In the genomic region with DNA sequence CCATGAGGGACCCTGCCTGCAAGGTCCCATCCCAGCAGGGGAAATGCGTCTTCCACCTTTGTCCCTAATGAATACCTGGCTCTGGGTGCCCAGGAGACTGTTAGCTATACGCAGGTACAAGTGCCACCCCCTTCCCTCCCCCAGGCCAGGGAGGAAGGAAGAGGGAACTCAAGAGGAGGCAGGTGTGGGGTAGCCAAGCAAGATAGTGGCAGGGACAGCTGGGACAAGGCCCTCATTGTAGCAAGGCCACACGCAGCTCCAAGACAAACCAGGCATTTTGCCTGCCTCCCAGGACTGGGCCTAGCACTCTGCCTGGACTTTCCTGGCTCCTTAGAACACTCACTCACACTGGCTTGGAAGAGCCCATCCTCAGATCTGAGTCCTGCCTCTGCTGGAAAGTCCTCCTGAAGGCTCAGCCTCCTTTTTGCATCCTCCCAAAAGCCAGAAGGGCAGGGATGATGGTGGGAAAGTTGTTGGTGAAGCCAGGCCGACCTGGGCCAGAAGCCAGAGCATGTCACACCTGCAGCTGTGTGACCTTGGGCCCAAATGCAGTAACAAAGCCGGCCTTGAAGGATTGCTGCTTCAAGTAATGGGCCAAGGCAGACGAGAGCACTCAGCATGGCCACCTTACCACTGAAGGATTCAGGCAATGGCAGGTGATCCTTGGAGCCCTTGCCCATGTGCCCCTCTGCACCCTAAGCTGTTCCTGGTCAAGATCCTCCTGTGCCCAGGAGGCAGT, we compare ENCODE assay signal across 27 cellular contexts. TPM values are rescaled to one million over a fixed set of nuclear protein-coding genes. Genes with fewer than 3 reads are reported as not detected.
DNase-seq lines count a peak whose midpoint lies in the region; ATAC-seq, FAIRE-seq and TF ChIP-seq lines count a peak whose summit lies in the region.
"Had no signal": no experiment of that assay in that cellular context is flagged by ENCODE, and none has a peak within 500 bp of the region (broad histone marks: within the 10 kb centered on the region; RNA-seq: fewer than 3 reads in every experiment).

No MANE protein-coding gene starts in this region.

- no TSS peak for BruUV-seq in HepG2 (replicated peaks; lab: Mats Ljungman, UMichigan)

- peaks cover 0 to 30% (median 10%) of the 10 kb centered on the region in 3 donors for H3K36me3 Mint-ChIP-seq in naive thymus-derived CD8-positive, alpha-beta T cell
- H3K36me3 Mint-ChIP-seq: stimulated activated memory B cell treated with anti-CD40 and anti-IgM and Interleukin-4, amounts not matched to agents 10 μg/mL and 1 μg/mL and 100 μg/mL, for 72 hours had no signal

- no peaks in the 10 kb centered on the region for H4K20me1 ChIP-seq in HepG2 (ENCODE audit: insufficient read depth, low read length)
- H4K20me1 ChIP-seq: BLaER1 had no signal

- ATAC-seq in HepG2 (no peak), right lobe of liver (no peak), body of pancreas (peak; percentile 40), GM18907 (IDR thresholded peaks at IDR 0.05; ENCODE audit: unreplicated experiment) (no peak), HG03442 (IDR thresholded peaks at IDR 0.05; ENCODE audit: unreplicated experiment) (no peak)
- no peak for ATAC-seq in naive thymus-derived CD8-positive, alpha-beta T cell
- ATAC-seq: left lung; psoas muscle; stimulated activated memory B cell treated with anti-CD40 and anti-IgM and Interleukin-4, amounts not matched to agents 10 μg/mL and 1 μg/mL and 100 μg/mL, for 72 hours had no signal

- H3K27me3 ChIP-seq in HepG2 (ENCODE audit: control insufficient read depth in 1 of 2, insufficient read depth in 2 of 2, low read length in 2 of 2): peaks cover 7 to 37% of the 10 kb centered on the region in 2 experiments; a peak in 3 of 5 replicates
- no peaks in the 10 kb centered on the region for H3K27me3 ChIP-seq in right lobe of liver
- H3K27me3 ChIP-seq in body of pancreas: no peaks in the 10 kb centered on the region
- H3K27me3 ChIP-seq: BLaER1, colonic mucosa, left lung, upper lobe of left lung had no signal

- no peak for FAIRE-seq in HepG2 (lab: Jason Lieb, UNC)

- H3K4me3 Mint-ChIP-seq in naive thymus-derived CD8-positive, alpha-beta T cell: no peak overlapping the region
- H3K4me3 Mint-ChIP-seq: activated B cell treated with CpG ODN at 0.5 μM for 24 hours; activated CD4-positive, alpha-beta T cell treated with anti-CD3 and anti-CD28 coated beads, Interleukin-2, amount 10 ng/mL, durations not matched to agents 7 days and 5 days; activated T-cell treated with anti-CD3 and anti-CD28 coated beads, Interleukin-2, amount 50 U/mL, for 24 hours; stimulated activated memory B cell treated with anti-CD40 and anti-IgM and Interleukin-4, amounts not matched to agents 10 μg/mL and 1 μg/mL and 100 μg/mL, for 72 hours had no signal

- H3K27ac ChIP-seq in HepG2 (ENCODE audit: extremely low read length, insufficient read depth, low read length) (no peak overlapping the region), right lobe of liver (no peak overlapping the region), body of pancreas (no peak overlapping the region)
- H3K27ac ChIP-seq: BLaER1, colonic mucosa, left lung, PC-9, psoas muscle, SK-N-MC, upper lobe of left lung had no signal

- no peak overlapping the region for H3K4me3 ChIP-seq in HepG2 (replicated peaks in 1 of 3; ENCODE audit: insufficient read depth in 1 of 3, low read depth in 2 of 3, low read length in 3 of 3)
- H3K4me3 ChIP-seq in right lobe of liver: no peak overlapping the region
- H3K4me3 ChIP-seq in body of pancreas: no peak overlapping the region
- H3K4me3 ChIP-seq: BLaER1, colonic mucosa, HAP-1, left lung, PC-9, psoas muscle, SK-N-MC, upper lobe of left lung had no signal

- H3K36me3 ChIP-seq in HepG2 (replicated peaks in 1 of 2; ENCODE audit: control insufficient read depth in 1 of 2, insufficient read depth in 2 of 2, low read length in 2 of 2) (no peaks in the 10 kb centered on the region), right lobe of liver (no peaks in the 10 kb centered on the region), body of pancreas (replicated peaks in 1 of 2; ENCODE audit: insufficient read depth in 1 of 2, low read depth in 2 of 2) (no peaks in the 10 kb centered on the region)
- H3K36me3 ChIP-seq: BLaER1, colonic mucosa, HAP-1 had no signal

- no peaks in the 10 kb centered on the region for H3K9me3 Mint-ChIP-seq in naive thymus-derived CD8-positive, alpha-beta T cell
- H3K9me3 Mint-ChIP-seq: activated B cell treated with CpG ODN at 0.5 μM for 24 hours; activated CD4-positive, alpha-beta T cell treated with anti-CD3 and anti-CD28 coated beads, Interleukin-2, amount 10 ng/mL, durations not matched to agents 7 days and 5 days; activated T-cell treated with anti-CD3 and anti-CD28 coated beads, Interleukin-2, amount 50 U/mL, for 24 hours; stimulated activated memory B cell treated with anti-CD40 and anti-IgM and Interleukin-4, amounts not matched to agents 10 μg/mL and 1 μg/mL and 100 μg/mL, for 72 hours had no signal

- no peaks in the 10 kb centered on the region for H3K4me1 ChIP-seq in HepG2 (ENCODE audit: insufficient read depth, low read length)
- no peaks in the 10 kb centered on the region for H3K4me1 ChIP-seq in right lobe of liver
- H3K4me1 ChIP-seq in body of pancreas: peaks cover 7% of the 10 kb centered on the region
- H3K4me1 ChIP-seq: BLaER1, colonic mucosa, HAP-1, left lung had no signal

- no peaks in the 10 kb centered on the region for H3K79me2 ChIP-seq in HepG2 (ENCODE audit: insufficient read depth, low read length)

- no peak overlapping the region for H3K4me2 ChIP-seq in HepG2 (ENCODE audit: low read depth, low read length)
- H3K4me2 ChIP-seq: BLaER1, PC-9 had no signal

- in situ Hi-C loops in HepG2 (cut with HindIII; ENCODE audit: extremely low pct_ligation_motif_present, low pct_unique_long_range_greater_than_20kb): no loop called here

- intact Hi-C loops in HepG2 (cut with micrococcal nuclease; ENCODE audit: unreplicated experiment) (loop anchor here (10.0 kb wide), 1 partner anchor 409 kb away; no protein-coding TSS in a partner anchor), right lobe of liver (cut with DNase I) (no loop called here), body of pancreas (cut with DNase I) (no loop called here)

- DNase-seq in HepG2 (ENCODE audit: low spot score) (no peak), right lobe of liver (no peak), body of pancreas (peak; percentile 33 to 68 (median 49)), NCI-H1436 (lab: John Stamatoyannopoulos, UW) (no peak)
- peak in 1 of 10 donors; percentile 31 for DNase-seq in naive thymus-derived CD8-positive, alpha-beta T cell
- DNase-seq: activated B cell treated with CpG ODN at 0.5 μM for 24 hours; activated CD4-positive, alpha-beta T cell treated with anti-CD3 and anti-CD28 coated beads, Interleukin-2, amount 10 ng/mL, durations not matched to agents 7 days and 5 days; activated effector memory CD4-positive, alpha-beta T cell treated with anti-CD3 and anti-CD28 coated beads, Interleukin-2, amount 50 U/mL, for 16 hours; activated T-cell treated with anti-CD3 and anti-CD28 coated beads, Interleukin-2, amount 50 U/mL, for 24 hours; colonic mucosa; effector memory CD4-positive, alpha-beta T cell; GDM1; Karpas-422; left lung; mesenchymal stem cell; NCI-H1694; NCI-H526 treated with DMSO at 0.1 percent for 48 hours; PC-9; psoas muscle; T-helper 1 cell had no signal

- WGBS in HepG2 (ENCODE audit: low lambda C conversion rate): 10% methylated on average over 6 of the region's 6 CpGs
- 83% methylated on average over 2 of the region's 6 CpGs for WGBS in right lobe of liver (ENCODE audit: insufficient coverage, low coverage, low lambda C conversion rate, missing lambda C conversion rate)
- 48 to 57% methylated on average over 6 of the region's 6 CpGs for WGBS in body of pancreas, 2 donors

- CTCF ChIA-PET in HepG2 (lab: Yijun Ruan, JAX; ENCODE audit: low intra/inter-chr PET ratio, low total read pairs): no interaction called here

- TF ChIP-seq EP300 in HepG2 (IDR thresholded peaks at IDR 0.05; ENCODE audit: low read depth in 2 of 2, low read length in 2 of 2) (no peak), HepG2 (CRISPR knock-in tag; IDR thresholded peaks at IDR 0.05; ENCODE audit: borderline replicate concordance) (no peak)

- POLR2A ChIA-PET in HepG2 (lab: Yijun Ruan, JAX): no interaction called here
- POLR2A ChIA-PET in naive thymus-derived CD8-positive, alpha-beta T cell (lab: Charles Lee): interaction anchor here (1.2 kb wide), 1 partner anchor 7 kb away, joined by 3 read pairs; no protein-coding TSS in a partner anchor

- TF ChIP-seq RAD21 in HepG2 (CRISPR knock-in tag; IDR thresholded peaks at IDR 0.05): no peak

- peak overlapping the region in 6 of 10 donors; percentile 29 to 82 (median 42) for H3K27ac Mint-ChIP-seq in naive thymus-derived CD8-positive, alpha-beta T cell
- H3K27ac Mint-ChIP-seq: activated B cell treated with CpG ODN at 0.5 μM for 24 hours; activated T-cell treated with anti-CD3 and anti-CD28 coated beads, Interleukin-2, amount 50 U/mL, for 24 hours; stimulated activated memory B cell treated with anti-CD40 and anti-IgM and Interleukin-4, amounts not matched to agents 10 μg/mL and 1 μg/mL and 100 μg/mL, for 72 hours had no signal

- no peak for TF ChIP-seq CTCF in HepG2 (CRISPR knock-in tag; IDR thresholded peaks at IDR 0.05)
- TF ChIP-seq CTCF in right lobe of liver (IDR thresholded peaks at IDR 0.05): no peak
- no peak for TF ChIP-seq CTCF in body of pancreas (IDR thresholded peaks at IDR 0.05)

- H3K4me1 Mint-ChIP-seq in naive thymus-derived CD8-positive, alpha-beta T cell: peaks cover 27 to 69% (median 42%) of the 10 kb centered on the region in 4 donors
- H3K4me1 Mint-ChIP-seq: activated B cell treated with CpG ODN at 0.5 μM for 24 hours; stimulated activated memory B cell treated with anti-CD40 and anti-IgM and Interleukin-4, amounts not matched to agents 10 μg/mL and 1 μg/mL and 100 μg/mL, for 72 hours had no signal

- H3K9me3 ChIP-seq in HepG2 (ENCODE audit: low read length): no peaks in the 10 kb centered on the region
- no peaks in the 10 kb centered on the region for H3K9me3 ChIP-seq in right lobe of liver
- no peaks in the 10 kb centered on the region for H3K9me3 ChIP-seq in body of pancreas
- H3K9me3 ChIP-seq: BLaER1, colonic mucosa, HAP-1, left lung, psoas muscle, upper lobe of left lung had no signal

- H3K9ac ChIP-seq in HepG2 (ENCODE audit: insufficient read depth, low read depth, low read length): no peak overlapping the region
- H3K9ac ChIP-seq: BLaER1 had no signal

- TF ChIP-seq POLR2A in HepG2 (IDR thresholded peaks at IDR 0.05; ENCODE audit: insufficient read depth in 1 of 2, low read depth in 2 of 2, low read length in 2 of 2): no peak
- no peak for TF ChIP-seq POLR2A in right lobe of liver (IDR thresholded peaks at IDR 0.05)
- TF ChIP-seq POLR2A in body of pancreas (IDR thresholded peaks at IDR 0.05): no peak

- no peak overlapping the region for H2AFZ ChIP-seq in HepG2 (ENCODE audit: low read length)
- H2AFZ ChIP-seq: PC-9 had no signal

- no peaks in the 10 kb centered on the region for H3K27me3 Mint-ChIP-seq in naive thymus-derived CD8-positive, alpha-beta T cell
- H3K27me3 Mint-ChIP-seq: activated B cell treated with CpG ODN at 0.5 μM for 24 hours; activated CD4-positive, alpha-beta T cell treated with anti-CD3 and anti-CD28 coated beads, Interleukin-2, amount 10 ng/mL, durations not matched to agents 7 days and 5 days; activated T-cell treated with anti-CD3 and anti-CD28 coated beads, Interleukin-2, amount 50 U/mL, for 24 hours; stimulated activated memory B cell treated with anti-CD40 and anti-IgM and Interleukin-4, amounts not matched to agents 10 μg/mL and 1 μg/mL and 100 μg/mL, for 72 hours had no signal

RNA-seq across cellular contexts. Expression of a gene that starts 27.7 kb away (rescaled TPM):
- total RNA-seq in HepG2 (2016; rRNA removed; fragmentation: Illumina TruSeq; extraction: Trizol): 0.09 TPM in 1 of 2 replicates, not detected in the other
- not detected in 2 replicates for total RNA-seq in HepG2 (2016; cell fraction: cytosol; rRNA removed; fragmentation: Illumina TruSeq; extraction: Trizol; ENCODE audit: low read depth)
- total RNA-seq in HepG2 (2016; cell fraction: insoluble cytoplasmic fraction; rRNA removed; fragmentation: Illumina TruSeq; extraction: Trizol): 0.04 TPM in 1 of 2 replicates, not detected in the other
- total RNA-seq in HepG2 (2016; cell fraction: membrane; rRNA removed; fragmentation: Illumina TruSeq; extraction: Trizol): 0.03 TPM in 1 of 2 replicates, not detected in the other
- 0.06 TPM in 2 replicates for total RNA-seq in HepG2 (2016; cell fraction: nucleus; rRNA removed; fragmentation: Illumina TruSeq; extraction: Trizol)
- polyA plus RNA-seq in HepG2 (2011; rRNA removed): not detected in 2 replicates
- polyA plus RNA-seq in HepG2 (2011; cell fraction: cytosol; rRNA removed): not detected in 2 replicates
- polyA plus RNA-seq in HepG2 (2011; cell fraction: nucleus; rRNA removed): 0.02 TPM in 1 of 2 replicates, not detected in the other
- not detected in 2 replicates for polyA plus RNA-seq in HepG2 (2012)
- not detected in 2 replicates for polyA plus RNA-seq in HepG2 (2016; cell fraction: cytosol; fragmentation: Illumina TruSeq; extraction: Trizol; ENCODE audit: low read depth)
- polyA plus RNA-seq in HepG2 (2016; cell fraction: insoluble cytoplasmic fraction; fragmentation: Illumina TruSeq; extraction: Trizol; ENCODE audit: low read depth): not detected in 2 replicates
- polyA plus RNA-seq in HepG2 (2016; cell fraction: membrane; fragmentation: Illumina TruSeq; extraction: Trizol; ENCODE audit: low read depth): not detected in 2 replicates
- polyA plus RNA-seq in HepG2 (2016; cell fraction: nucleus; fragmentation: Illumina TruSeq; extraction: Trizol; ENCODE audit: insufficient read depth, low read depth): 0.12 TPM in 1 of 2 replicates, not detected in the other
- 0.02 and 0.10 TPM in 2 replicates for polyA minus RNA-seq in HepG2 (2011; rRNA and poly(A)+ RNA removed; ENCODE audit: low replicate concordance)
- not detected in 2 replicates for polyA minus RNA-seq in HepG2 (2011; cell fraction: cytosol; rRNA and poly(A)+ RNA removed)
- polyA minus RNA-seq in HepG2 (2011; cell fraction: nucleus; rRNA and poly(A)+ RNA removed): not detected in 2 replicates
- total RNA-seq in right lobe of liver: under 1 TPM; 0.11 to 0.61 (median 0.12) TPM
- total RNA-seq in body of pancreas: 1 to 10 TPM; 3.3 to 3.4 TPM
- 10 to 100 TPM; 25.7 to 26.6 TPM for total RNA-seq in naive thymus-derived CD8-positive, alpha-beta T cell
- polyA plus RNA-seq in naive thymus-derived CD8-positive, alpha-beta T cell: 10 to 100 TPM in 1 of 3 donors, 1 to 10 TPM in 2; 5.2 to 13.5 (median 6.3) TPM

RNA-seq across cellular contexts. Expression of a gene that starts 35.1 kb away (rescaled TPM):
- total RNA-seq in HepG2 (2016; rRNA removed; fragmentation: Illumina TruSeq; extraction: Trizol) (0.87 and 1.2 TPM in 2 replicates), right lobe of liver (10 to 100 TPM in 3 of 6 experiments, 1 to 10 TPM in 3; 2.0 to 43.3 (median 16.6) TPM), body of pancreas (10 to 100 TPM; 14.8 to 20.0 TPM)
- total RNA-seq in HepG2 (2016; cell fraction: cytosol; rRNA removed; fragmentation: Illumina TruSeq; extraction: Trizol; ENCODE audit: low read depth): 0.79 and 0.91 TPM in 2 replicates
- 0.89 and 1.1 TPM in 2 replicates for total RNA-seq in HepG2 (2016; cell fraction: insoluble cytoplasmic fraction; rRNA removed; fragmentation: Illumina TruSeq; extraction: Trizol)
- 0.48 and 0.93 TPM in 2 replicates for total RNA-seq in HepG2 (2016; cell fraction: membrane; rRNA removed; fragmentation: Illumina TruSeq; extraction: Trizol)
- total RNA-seq in HepG2 (2016; cell fraction: nucleus; rRNA removed; fragmentation: Illumina TruSeq; extraction: Trizol): 0.66 and 0.81 TPM in 2 replicates
- polyA plus RNA-seq in HepG2 (2011; rRNA removed): 2.4 and 2.9 TPM in 2 replicates
- 2.5 and 3.1 TPM in 2 replicates for polyA plus RNA-seq in HepG2 (2011; cell fraction: cytosol; rRNA removed)
- polyA plus RNA-seq in HepG2 (2011; cell fraction: nucleus; rRNA removed): 6.1 and 6.2 TPM in 2 replicates
- polyA plus RNA-seq in HepG2 (2012): 2.1 and 4.3 TPM in 2 replicates
- 0.62 and 0.94 TPM in 2 replicates for polyA plus RNA-seq in HepG2 (2016; cell fraction: cytosol; fragmentation: Illumina TruSeq; extraction: Trizol; ENCODE audit: low read depth)
- polyA plus RNA-seq in HepG2 (2016; cell fraction: insoluble cytoplasmic fraction; fragmentation: Illumina TruSeq; extraction: Trizol; ENCODE audit: low read depth): 0.67 and 0.96 TPM in 2 replicates
- 0.65 and 0.68 TPM in 2 replicates for polyA plus RNA-seq in HepG2 (2016; cell fraction: membrane; fragmentation: Illumina TruSeq; extraction: Trizol; ENCODE audit: low read depth)
- 1.5 and 1.6 TPM in 2 replicates for polyA plus RNA-seq in HepG2 (2016; cell fraction: nucleus; fragmentation: Illumina TruSeq; extraction: Trizol; ENCODE audit: insufficient read depth, low read depth)
- polyA minus RNA-seq in HepG2 (2011; rRNA and poly(A)+ RNA removed; ENCODE audit: low replicate concordance): 0.42 and 0.92 TPM in 2 replicates
- polyA minus RNA-seq in HepG2 (2011; cell fraction: cytosol; rRNA and poly(A)+ RNA removed): 0.62 and 0.89 TPM in 2 replicates
- polyA minus RNA-seq in HepG2 (2011; cell fraction: nucleus; rRNA and poly(A)+ RNA removed): 0.37 and 0.64 TPM in 2 replicates
- 1 to 10 TPM; 2.7 to 3.3 TPM for total RNA-seq in naive thymus-derived CD8-positive, alpha-beta T cell
- 1 to 10 TPM in 1 of 3 donors, under 1 TPM in 2; 0.81 to 1.5 (median 0.98) TPM for polyA plus RNA-seq in naive thymus-derived CD8-positive, alpha-beta T cell

Comparison
In these comparisons a context has a peak if more than half of its experiments do, and no peak if none do; other contexts are left out.
1. DNase-seq: peak in body of pancreas (4 of 4); none in HepG2 (single experiment), right lobe of liver (0 of 3) and NCI-H1436 (single experiment).
2. RNA of a gene that starts 27.7 kb away (total RNA-seq): 25.7 to 26.6 TPM in naive thymus-derived CD8-positive, alpha-beta T cell; 3.3 to 3.4 TPM in body of pancreas, 0.11 to 0.61 TPM in right lobe of liver and 0.03 to 0.09 TPM in HepG2; every median in the first group is over 4 times any median in the second.